In the genomic region with DNA sequence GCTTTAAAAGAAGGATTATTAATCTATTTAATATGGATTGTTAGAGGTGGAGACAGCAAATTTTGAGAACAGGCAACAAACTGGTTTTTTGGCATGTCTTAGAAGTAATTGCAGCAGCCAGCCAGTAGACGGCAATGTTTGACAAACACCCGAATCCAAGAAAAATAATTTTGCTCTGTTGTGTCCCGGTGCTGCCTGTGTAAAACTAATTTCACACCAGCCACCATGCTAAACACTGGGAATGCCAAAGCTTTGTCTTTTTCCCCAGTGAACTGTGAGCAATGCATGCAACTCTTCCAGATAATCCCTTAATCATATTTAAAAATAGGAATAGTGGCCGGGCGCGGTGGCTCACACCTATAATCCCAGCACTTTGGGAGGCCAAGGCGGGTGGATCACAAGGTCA, we compare ENCODE assay signal across 8 cellular contexts. TPM values are rescaled to one million over a fixed set of nuclear protein-coding genes. Genes with fewer than 3 reads are reported as not detected.
A peak's percentile ranks its signal among the peaks of the same experiment; 100 is the strongest.
DNase-seq lines count a peak whose midpoint lies in the region; ATAC-seq and TF ChIP-seq lines count a peak whose summit lies in the region.

No MANE protein-coding gene starts in this region.

- no peaks in the 10 kb centered on the region for H3K9me3 ChIP-seq in CD4-positive, CD25-positive, alpha-beta regulatory T cell (ENCODE audit: control insufficient read depth in 2 of 2, low read length in 2 of 2)

- no peak overlapping the region for H3K27ac Mint-ChIP-seq in CD4-positive, CD25-positive, alpha-beta regulatory T cell
- no peak overlapping the region for H3K27ac Mint-ChIP-seq in stimulated activated memory B cell treated with anti-CD40 and anti-IgM and Interleukin-4, amounts not matched to agents 10 μg/mL and 1 μg/mL and 100 μg/mL, for 72 hours

- H3K27me3 ChIP-seq in CD4-positive, CD25-positive, alpha-beta regulatory T cell (ENCODE audit: control insufficient read depth, insufficient read depth, low read length), result no peaks in the 10 kb centered on the region

- peak; percentile 97 for TF ChIP-seq CTCF in GM12873 (IDR thresholded peaks at IDR 0.05; ENCODE audit: insufficient read depth, low read depth, low read length, missing control alignments)

- no peak overlapping the region for H3K4me3 ChIP-seq in CD4-positive, CD25-positive, alpha-beta regulatory T cell (ENCODE audit: low read depth, low read length)

- no peaks in the 10 kb centered on the region for H3K4me1 Mint-ChIP-seq in CD4-positive, CD25-positive, alpha-beta regulatory T cell
- H3K4me1 Mint-ChIP-seq in stimulated activated memory B cell treated with anti-CD40 and anti-IgM and Interleukin-4, amounts not matched to agents 10 μg/mL and 1 μg/mL and 100 μg/mL, for 72 hours, result no peaks in the 10 kb centered on the region

- no peaks in the 10 kb centered on the region for H3K27me3 Mint-ChIP-seq in CD4-positive, CD25-positive, alpha-beta regulatory T cell
- H3K27me3 Mint-ChIP-seq in stimulated activated memory B cell treated with anti-CD40 and anti-IgM and Interleukin-4, amounts not matched to agents 10 μg/mL and 1 μg/mL and 100 μg/mL, for 72 hours, result no peaks in the 10 kb centered on the region

- H3K4me3 Mint-ChIP-seq in CD4-positive, CD25-positive, alpha-beta regulatory T cell, result no peak overlapping the region
- H3K4me3 Mint-ChIP-seq in stimulated activated memory B cell treated with anti-CD40 and anti-IgM and Interleukin-4, amounts not matched to agents 10 μg/mL and 1 μg/mL and 100 μg/mL, for 72 hours, result no peak overlapping the region

- no peaks in the 10 kb centered on the region for H3K36me3 Mint-ChIP-seq in CD4-positive, CD25-positive, alpha-beta regulatory T cell
- H3K36me3 Mint-ChIP-seq in stimulated activated memory B cell treated with anti-CD40 and anti-IgM and Interleukin-4, amounts not matched to agents 10 μg/mL and 1 μg/mL and 100 μg/mL, for 72 hours, result no peaks in the 10 kb centered on the region

- no peak for ATAC-seq in CD4-positive, CD25-positive, alpha-beta regulatory T cell (ENCODE audit: low read depth in 2 of 2)
- ATAC-seq in HG02840 (IDR thresholded peaks at IDR 0.05; ENCODE audit: low FRiP score, unreplicated experiment) (peak; percentile 58), GM18873 (IDR thresholded peaks at IDR 0.05; ENCODE audit: low FRiP score, unreplicated experiment) (no peak)
- no peak for ATAC-seq in stimulated activated memory B cell treated with anti-CD40 and anti-IgM and Interleukin-4, amounts not matched to agents 10 μg/mL and 1 μg/mL and 100 μg/mL, for 72 hours

- peak in 2 of 3 donors; percentile 12 to 39 for DNase-seq in CD4-positive, CD25-positive, alpha-beta regulatory T cell
- peak; percentile 33 for DNase-seq in NCI-H526 treated with DMSO at 0.1 percent for 48 hours (lab: John Stamatoyannopoulos, UW)
- peak; percentile 1 for DNase-seq in cerebellum (ENCODE audit: low spot score)
- peak; percentile 67 for DNase-seq in medulla oblongata (ENCODE audit: extremely low spot score)

- no peaks in the 10 kb centered on the region for H3K4me1 ChIP-seq in CD4-positive, CD25-positive, alpha-beta regulatory T cell (ENCODE audit: control insufficient read depth, insufficient read depth, low read length, poor library complexity, severe bottlenecking)

- no peaks in the 10 kb centered on the region for H3K36me3 ChIP-seq in CD4-positive, CD25-positive, alpha-beta regulatory T cell (ENCODE audit: control insufficient read depth, insufficient read depth, low read length)

- H3K9me3 Mint-ChIP-seq in CD4-positive, CD25-positive, alpha-beta regulatory T cell, result no peaks in the 10 kb centered on the region
- H3K9me3 Mint-ChIP-seq in stimulated activated memory B cell treated with anti-CD40 and anti-IgM and Interleukin-4, amounts not matched to agents 10 μg/mL and 1 μg/mL and 100 μg/mL, for 72 hours, result no peaks in the 10 kb centered on the region

- H3K27ac ChIP-seq in CD4-positive, CD25-positive, alpha-beta regulatory T cell (ENCODE audit: insufficient read depth, low read length, poor library complexity, severe bottlenecking), result no peak overlapping the region

RNA-seq across cellular contexts. Expression of gene SMIM31, which starts 25.9 kb away (rescaled TPM):
- total RNA-seq in CD4-positive, CD25-positive, alpha-beta regulatory T cell, result not detected
- not detected for polyA plus RNA-seq in CD4-positive, CD25-positive, alpha-beta regulatory T cell
- not detected for total RNA-seq in cerebellum

Comparison
In these comparisons a context has a peak if more than half of its experiments do, and no peak if none do; other contexts are left out.
1. DNase-seq: peak in every context shown above with its lines; median percentile 67 in medulla oblongata; 33 in NCI-H526 treated with DMSO at 0.1 percent for 48 hours; 26 in CD4-positive, CD25-positive, alpha-beta regulatory T cell; 1 in cerebellum.